In genomic region chr4:879730-880079, GRCh38 we compare ENCODE assay signal across 12 cellular contexts. TPM values are rescaled to one million over a fixed set of nuclear protein-coding genes. Genes with fewer than 3 reads are reported as not detected.
DNase-seq lines count a peak whose midpoint lies in the region; ATAC-seq and TF ChIP-seq lines count a peak whose summit lies in the region.
"Had no signal": no experiment of that assay in that cellular context is flagged by ENCODE, and none has a peak within 500 bp of the region (broad histone marks: within the 10 kb centered on the region; RNA-seq: fewer than 3 reads in every experiment).

No MANE protein-coding gene starts in this region.

- H3K9me3 Mint-ChIP-seq in activated CD8-positive, alpha-beta memory T cell treated with anti-CD3 and anti-CD28 coated beads, Interleukin-2, amount 10 ng/mL, durations not matched to agents 7 days and 5 days (ENCODE audit: low read depth), result no peaks in the 10 kb centered on the region
- no peaks in the 10 kb centered on the region for H3K9me3 Mint-ChIP-seq in type B pancreatic cell
- H3K9me3 Mint-ChIP-seq: brain had no signal

- TF ChIP-seq CTCF in epithelial cell of proximal tubule (conservative IDR thresholded peaks at IDR 0.05; ENCODE audit: low read depth, low read length) (no peak), type B pancreatic cell (conservative IDR thresholded peaks at IDR 0.05) (no peak)

- peaks cover 22% of the 10 kb centered on the region for H3K36me3 Mint-ChIP-seq in activated CD8-positive, alpha-beta memory T cell treated with anti-CD3 and anti-CD28 coated beads, Interleukin-2, amount 10 ng/mL, durations not matched to agents 7 days and 5 days
- peaks cover 13% of the 10 kb centered on the region for H3K36me3 Mint-ChIP-seq in type B pancreatic cell

- no peak overlapping the region for H3K4me3 ChIP-seq in epithelial cell of proximal tubule (ENCODE audit: low read depth, low read length)

- CTCF ChIA-PET in activated CD8-positive, alpha-beta memory T cell treated with anti-CD3 and anti-CD28 coated beads, Interleukin-2, amount 10 ng/mL, durations not matched to agents 7 days and 5 days (lab: Charles Lee), result interaction anchor here (0.7 to 1.9 kb wide), 4 partner anchors 85 to 137 kb away, joined by 3 to 6 read pairs (median 4); no protein-coding TSS in a partner anchor

- peak overlapping the region; percentile 93 for H3K27ac Mint-ChIP-seq in activated CD8-positive, alpha-beta memory T cell treated with anti-CD3 and anti-CD28 coated beads, Interleukin-2, amount 10 ng/mL, durations not matched to agents 7 days and 5 days
- H3K27ac Mint-ChIP-seq in type B pancreatic cell, result no peak overlapping the region
- H3K27ac Mint-ChIP-seq: brain had no signal

- H3K4me1 Mint-ChIP-seq in activated CD8-positive, alpha-beta memory T cell treated with anti-CD3 and anti-CD28 coated beads, Interleukin-2, amount 10 ng/mL, durations not matched to agents 7 days and 5 days, result peaks cover 25% of the 10 kb centered on the region
- no peaks in the 10 kb centered on the region for H3K4me1 Mint-ChIP-seq in type B pancreatic cell (ENCODE audit: unreplicated experiment)
- H3K4me1 Mint-ChIP-seq: brain had no signal

- peak; percentile 47 for ATAC-seq in GM19463 (IDR thresholded peaks at IDR 0.05; ENCODE audit: unreplicated experiment)
- peak; percentile 87 for ATAC-seq in activated CD8-positive, alpha-beta memory T cell treated with anti-CD3 and anti-CD28 coated beads, Interleukin-2, amount 10 ng/mL, durations not matched to agents 7 days and 5 days
- no peak for ATAC-seq in HG03159 (IDR thresholded peaks at IDR 0.05; ENCODE audit: unreplicated experiment)
- ATAC-seq in GM21576 (IDR thresholded peaks at IDR 0.05; ENCODE audit: unreplicated experiment), result no peak

- H3K4me3 Mint-ChIP-seq in activated CD8-positive, alpha-beta memory T cell treated with anti-CD3 and anti-CD28 coated beads, Interleukin-2, amount 10 ng/mL, durations not matched to agents 7 days and 5 days, result peak overlapping the region; percentile 61
- no peak overlapping the region for H3K4me3 Mint-ChIP-seq in type B pancreatic cell
- H3K4me3 Mint-ChIP-seq: brain had no signal

- peak; percentile 74 for DNase-seq in activated CD8-positive, alpha-beta memory T cell treated with anti-CD3 and anti-CD28 coated beads, Interleukin-2, amount 10 ng/mL, durations not matched to agents 7 days and 5 days
- DNase-seq in epithelial cell of proximal tubule (ENCODE audit: low read depth) (peak; percentile 59), type B pancreatic cell (ENCODE audit: extremely low spot score, unreplicated experiment) (no peak), DMS79 (lab: John Stamatoyannopoulos, UW) (no peak)
- DNase-seq in stimulated activated CD8-positive, alpha-beta memory T cell treated with anti-CD3 and anti-CD28 coated beads, Interleukin-12 subunit alpha, Interleukin-12 subunit beta, amount 100 ng/mL, for 1 hour (ENCODE audit: low read depth), result peak; percentile 11
- DNase-seq: Caco-2, mesendoderm, NCI-H446 treated with DMSO at 0.1 percent for 48 hours had no signal

- H3K27me3 Mint-ChIP-seq in activated CD8-positive, alpha-beta memory T cell treated with anti-CD3 and anti-CD28 coated beads, Interleukin-2, amount 10 ng/mL, durations not matched to agents 7 days and 5 days, result no peaks in the 10 kb centered on the region
- H3K27me3 Mint-ChIP-seq in type B pancreatic cell, result no peaks in the 10 kb centered on the region

RNA-seq across cellular contexts. Expression of gene GAK, which starts 52.4 kb away (rescaled TPM):
- total RNA-seq in activated CD8-positive, alpha-beta memory T cell treated with anti-CD3 and anti-CD28 coated beads, Interleukin-2, amount 10 ng/mL, durations not matched to agents 7 days and 5 days, result 100 to 1,000 TPM; 152 to 176 TPM
- total RNA-seq in epithelial cell of proximal tubule (105 and 123 TPM in 2 replicates), type B pancreatic cell (ENCODE audit: low replicate concordance) (97.1 and 115 TPM in 2 replicates)

RNA-seq across cellular contexts. Expression of gene TMEM175, which starts 52.6 kb away (rescaled TPM):
- total RNA-seq in activated CD8-positive, alpha-beta memory T cell treated with anti-CD3 and anti-CD28 coated beads, Interleukin-2, amount 10 ng/mL, durations not matched to agents 7 days and 5 days, result 10 to 100 TPM; 23.4 to 37.2 TPM
- total RNA-seq in epithelial cell of proximal tubule (10.2 and 11.4 TPM in 2 replicates), type B pancreatic cell (ENCODE audit: low replicate concordance) (21.4 and 33.6 TPM in 2 replicates)

RNA-seq across cellular contexts. Expression of gene CPLX1, which starts 53.8 kb away (rescaled TPM):
- 1 to 10 TPM in 1 of 2 experiments, under 1 TPM in 1; 0.14 to 1.3 TPM for total RNA-seq in activated CD8-positive, alpha-beta memory T cell treated with anti-CD3 and anti-CD28 coated beads, Interleukin-2, amount 10 ng/mL, durations not matched to agents 7 days and 5 days
- total RNA-seq in epithelial cell of proximal tubule, result 0.81 TPM in 1 of 2 replicates, not detected in the other
- total RNA-seq in type B pancreatic cell (ENCODE audit: low replicate concordance), result 3.7 and 5.6 TPM in 2 replicates

Comparison
In these comparisons a context has a peak if more than half of its experiments do, and no peak if none do; other contexts are left out.
1. ATAC-seq: peak in GM19463 (single experiment) and activated CD8-positive, alpha-beta memory T cell treated with anti-CD3 and anti-CD28 coated beads, Interleukin-2, amount 10 ng/mL, durations not matched to agents 7 days and 5 days (single experiment); none in HG03159 (single experiment) and GM21576 (single experiment).
2. DNase-seq: peak in activated CD8-positive, alpha-beta memory T cell treated with anti-CD3 and anti-CD28 coated beads, Interleukin-2, amount 10 ng/mL, durations not matched to agents 7 days and 5 days (single experiment), epithelial cell of proximal tubule (single experiment) and stimulated activated CD8-positive, alpha-beta memory T cell treated with anti-CD3 and anti-CD28 coated beads, Interleukin-12 subunit alpha, Interleukin-12 subunit beta, amount 100 ng/mL, for 1 hour (single experiment); none in type B pancreatic cell (single experiment) and DMS79 (single experiment).